ENCODE assay signal across 23 cellular contexts in the genomic region with DNA sequence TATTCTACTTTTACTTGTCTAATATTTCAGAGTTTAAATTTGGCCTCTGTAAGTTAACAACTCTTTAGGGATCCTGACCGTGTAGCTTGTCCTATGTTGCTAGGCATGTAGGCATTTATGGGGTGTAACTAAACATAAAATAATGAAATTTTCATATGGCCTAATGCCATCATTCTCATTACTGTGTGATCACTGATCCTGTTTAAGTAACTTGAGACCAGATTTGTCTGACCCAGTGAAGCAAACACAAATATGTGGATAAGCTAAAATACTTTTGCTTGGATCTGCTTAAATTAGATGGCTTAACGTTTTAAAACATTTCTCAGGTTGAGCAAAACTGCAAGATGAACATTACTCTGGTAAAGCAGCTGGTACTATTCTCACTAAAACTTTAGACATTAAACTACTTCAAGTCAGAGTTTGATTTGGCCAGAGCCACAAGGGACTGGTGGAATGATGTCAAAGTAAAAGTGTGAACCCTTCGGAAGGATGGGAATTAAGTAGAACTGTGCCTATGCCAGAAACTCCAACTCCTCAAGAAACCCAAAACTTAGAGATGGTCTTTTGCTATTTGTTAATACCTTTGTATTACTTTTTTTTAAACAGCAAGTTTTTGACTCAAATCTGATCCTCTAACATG. TPM values are rescaled to one million over a fixed set of nuclear protein-coding genes. Genes with fewer than 3 reads are reported as not detected.
DNase-seq lines count a peak whose midpoint lies in the region; ATAC-seq and TF ChIP-seq lines count a peak whose summit lies in the region.
"Had no signal": no experiment of that assay in that cellular context is flagged by ENCODE, and none has a peak within 500 bp of the region (broad histone marks: within the 10 kb centered on the region; RNA-seq: fewer than 3 reads in every experiment).

No MANE protein-coding gene starts in this region.

- WGBS in body of pancreas, 2 donors = 26 to 35% methylated on average over 3 of the region's 3 CpGs

- no peaks in the 10 kb centered on the region for H3K27me3 ChIP-seq in cardiac muscle cell
- H3K27me3 ChIP-seq in left ventricle myocardium inferior (ENCODE audit: low read depth) = no peaks in the 10 kb centered on the region
- H3K27me3 ChIP-seq in body of pancreas = no peaks in the 10 kb centered on the region
- H3K27me3 ChIP-seq: BLaER1, MG63, upper lobe of left lung had no signal

- no peaks in the 10 kb centered on the region for H3K36me3 Mint-ChIP-seq in natural killer cell
- H3K36me3 Mint-ChIP-seq: natural killer cell treated with Interleukin-12 subunit alpha and Interleukin-12 subunit beta and Interleukin-15 and Interleukin-18, amount 100 ng/mL, for 72 hours had no signal

- H3K27me3 Mint-ChIP-seq in natural killer cell (ENCODE audit: low read depth in 2 of 2) = no peaks in the 10 kb centered on the region
- H3K27me3 Mint-ChIP-seq: activated naive CD4-positive, alpha-beta T cell treated with anti-CD3 and anti-CD28 coated beads, Interleukin-2, amount 50 U/mL, for 24 hours; dendritic cell treated with granulocyte-macrophage colony-stimulating factor and Interleukin-4, amounts not matched to agents 40 ng/mL and 50 ng/mL, for 4 days; natural killer cell treated with Interleukin-12 subunit alpha and Interleukin-12 subunit beta and Interleukin-15 and Interleukin-18, amount 100 ng/mL, for 72 hours; progenitor cell of endocrine pancreas had no signal

- peaks cover 19 to 24% of the 10 kb centered on the region in 2 donors for H3K4me1 Mint-ChIP-seq in natural killer cell

- ATAC-seq in body of pancreas (no peak), GM21528 (IDR thresholded peaks at IDR 0.05; ENCODE audit: low FRiP score, unreplicated experiment) (no peak), GM21526 (IDR thresholded peaks at IDR 0.05; ENCODE audit: low FRiP score, unreplicated experiment) (no peak), natural killer cell (no peak)
- ATAC-seq: natural killer cell treated with Interleukin-12 subunit alpha and Interleukin-12 subunit beta and Interleukin-15 and Interleukin-18, amount 100 ng/mL, for 72 hours; Right ventricle myocardium inferior had no signal

- TF ChIP-seq POLR2A in body of pancreas (IDR thresholded peaks at IDR 0.05) = no peak

- no peaks in the 10 kb centered on the region for H3K9me3 ChIP-seq in cardiac muscle cell (ENCODE audit: low read depth)
- no peaks in the 10 kb centered on the region for H3K9me3 ChIP-seq in left ventricle myocardium inferior (replicated peaks)
- H3K9me3 ChIP-seq in body of pancreas = no peaks in the 10 kb centered on the region
- H3K9me3 ChIP-seq: MG63, upper lobe of left lung had no signal

- H3K9me3 Mint-ChIP-seq in natural killer cell = no peaks in the 10 kb centered on the region
- H3K9me3 Mint-ChIP-seq: activated naive CD4-positive, alpha-beta T cell treated with anti-CD3 and anti-CD28 coated beads, Interleukin-2, amount 50 U/mL, for 24 hours; dendritic cell treated with granulocyte-macrophage colony-stimulating factor and Interleukin-4, amounts not matched to agents 40 ng/mL and 50 ng/mL, for 4 days; H9; natural killer cell treated with Interleukin-12 subunit alpha and Interleukin-12 subunit beta and Interleukin-15 and Interleukin-18, amount 100 ng/mL, for 72 hours had no signal

- H3K4me3 Mint-ChIP-seq in natural killer cell = no peak overlapping the region
- H3K4me3 Mint-ChIP-seq: activated naive CD4-positive, alpha-beta T cell treated with anti-CD3 and anti-CD28 coated beads, Interleukin-2, amount 50 U/mL, for 24 hours; dendritic cell treated with granulocyte-macrophage colony-stimulating factor and Interleukin-4, amounts not matched to agents 40 ng/mL and 50 ng/mL, for 4 days; H9; natural killer cell treated with Interleukin-12 subunit alpha and Interleukin-12 subunit beta and Interleukin-15 and Interleukin-18, amount 100 ng/mL, for 72 hours had no signal

- H3K4me3 ChIP-seq in cardiac muscle cell (no peak overlapping the region), left ventricle myocardium inferior (no peak overlapping the region), body of pancreas (no peak overlapping the region)
- H3K4me3 ChIP-seq: BLaER1, MG63, upper lobe of left lung had no signal

- no peak for TF ChIP-seq CTCF in cardiac muscle cell (IDR thresholded peaks at IDR 0.05; ENCODE audit: low read depth, low read length)
- TF ChIP-seq CTCF in left ventricle myocardium inferior (IDR thresholded peaks at IDR 0.05; ENCODE audit: borderline replicate concordance) = no peak
- TF ChIP-seq CTCF in body of pancreas (IDR thresholded peaks at IDR 0.05) = no peak
- no peak for TF ChIP-seq CTCF in natural killer cell (IDR thresholded peaks at IDR 0.05)

- H3K4me1 ChIP-seq in cardiac muscle cell (ENCODE audit: low read depth) = peaks cover 4% of the 10 kb centered on the region
- H3K4me1 ChIP-seq in left ventricle myocardium inferior = peaks cover 13% of the 10 kb centered on the region
- peaks cover 8% of the 10 kb centered on the region for H3K4me1 ChIP-seq in body of pancreas
- H3K4me1 ChIP-seq: BLaER1 had no signal

- H3K36me3 ChIP-seq in cardiac muscle cell (no peaks in the 10 kb centered on the region), left ventricle myocardium inferior (no peaks in the 10 kb centered on the region), body of pancreas (replicated peaks in 1 of 2; ENCODE audit: insufficient read depth in 1 of 2, low read depth in 2 of 2) (no peaks in the 10 kb centered on the region)
- H3K36me3 ChIP-seq: upper lobe of left lung had no signal

- H3K27ac ChIP-seq in cardiac muscle cell = peak overlapping the region; percentile 11
- no peak overlapping the region for H3K27ac ChIP-seq in left ventricle myocardium inferior (replicated peaks)
- H3K27ac ChIP-seq in body of pancreas = no peak overlapping the region
- H3K27ac ChIP-seq: BLaER1, upper lobe of left lung had no signal

- intact Hi-C loops in left ventricle myocardium inferior (cut with micrococcal nuclease) (no loop called here), body of pancreas (cut with DNase I) (no loop called here), natural killer cell (cut with micrococcal nuclease) (no loop called here)

- peak in 1 of 2 donors; percentile 7 for DNase-seq in cardiac muscle cell (ENCODE audit: low read depth in 1 of 2, low spot score in 1 of 2)
- no peak for DNase-seq in left ventricle myocardium inferior
- peak; percentile 39 for DNase-seq in astrocyte of the hippocampus (ENCODE audit: low read depth, low spot score)
- peak; percentile 56 for DNase-seq in iris pigment epithelial cell (ENCODE audit: low read depth)
- no peak for DNase-seq in body of pancreas
- DNase-seq in natural killer cell = no peak
- DNase-seq: activated CD8-positive, alpha-beta memory T cell treated with anti-CD3 and anti-CD28 coated beads for 24 hours; Calu3; EL; H9; kidney glomerular epithelial cell; MG63; NCI-H1436 treated with DMSO at 0.1 percent for 48 hours; stimulated activated CD4-positive, alpha-beta T cell treated with anti-CD3 and anti-CD28 coated beads, Interleukin-4, amount 100 ng/mL, for 24 hours; upper lobe of left lung had no signal

- no peak overlapping the region for H3K27ac Mint-ChIP-seq in natural killer cell
- H3K27ac Mint-ChIP-seq: activated naive CD4-positive, alpha-beta T cell treated with anti-CD3 and anti-CD28 coated beads, Interleukin-2, amount 50 U/mL, for 24 hours; dendritic cell treated with granulocyte-macrophage colony-stimulating factor and Interleukin-4, amounts not matched to agents 40 ng/mL and 50 ng/mL, for 4 days; natural killer cell treated with Interleukin-12 subunit alpha and Interleukin-12 subunit beta and Interleukin-15 and Interleukin-18, amount 100 ng/mL, for 72 hours; progenitor cell of endocrine pancreas had no signal

RNA-seq across cellular contexts. Expression of gene QSER1, which starts 12.5 kb away (rescaled TPM):
- 15.9 and 32.1 TPM in 2 replicates for total RNA-seq in cardiac muscle cell
- polyA plus RNA-seq in cardiac muscle cell = 4.5 and 9.3 TPM in 2 replicates
- total RNA-seq in left ventricle myocardium inferior = 15.0 TPM
- 10 to 100 TPM; 27.7 to 36.1 TPM for total RNA-seq in body of pancreas
- 10 to 100 TPM; 14.5 to 21.5 (median 17.8) TPM for total RNA-seq in natural killer cell

Comparison
In these comparisons a context has a peak if more than half of its experiments do, and no peak if none do; other contexts are left out.
1. DNase-seq: peak in astrocyte of the hippocampus (single experiment) and iris pigment epithelial cell (single experiment); none in left ventricle myocardium inferior (single experiment), body of pancreas (0 of 4) and natural killer cell (single experiment).